ENCODE assay signal across 17 cellular contexts in genomic region chr1:186785503-186785902, GRCh38. TPM values are rescaled to one million over a fixed set of nuclear protein-coding genes. Genes with fewer than 3 reads are reported as not detected.
DNase-seq lines count a peak whose midpoint lies in the region; ATAC-seq and TF ChIP-seq lines count a peak whose summit lies in the region.
"Had no signal": no experiment of that assay in that cellular context is flagged by ENCODE, and none has a peak within 500 bp of the region (broad histone marks: within the 10 kb centered on the region; RNA-seq: fewer than 3 reads in every experiment).

No MANE protein-coding gene starts in this region.

- H3K27me3 ChIP-seq in Karpas-422 (ENCODE audit: low read length) (no peaks in the 10 kb centered on the region), adipocyte (replicated peaks; ENCODE audit: control insufficient read depth, insufficient read depth, low read length) (no peaks in the 10 kb centered on the region)
- H3K27me3 ChIP-seq: BLaER1 treated with 17β-estradiol and CSF1 and Interleukin-3, amounts not matched to agents 10 nM and 100 nM had no signal

- H3K9me3 Mint-ChIP-seq in activated naive CD8-positive, alpha-beta T cell treated with anti-CD3 and anti-CD28 coated beads, Interleukin-2, amount 50 U/mL, for 24 hours: peaks cover 3% of the 10 kb centered on the region

- H3K27me3 Mint-ChIP-seq in activated naive CD8-positive, alpha-beta T cell treated with anti-CD3 and anti-CD28 coated beads, Interleukin-2, amount 50 U/mL, for 24 hours: peaks cover 1% of the 10 kb centered on the region

- H3K27ac Mint-ChIP-seq in activated naive CD8-positive, alpha-beta T cell treated with anti-CD3 and anti-CD28 coated beads, Interleukin-2, amount 50 U/mL, for 24 hours: no peak overlapping the region

- no peaks in the 10 kb centered on the region for H3K9me2 ChIP-seq in Karpas-422 (replicated peaks; ENCODE audit: insufficient read depth, low read length)
- H3K9me2 ChIP-seq: SK-N-SH had no signal

- H3K4me2 ChIP-seq in Karpas-422 (ENCODE audit: low read depth, low read length, poor library complexity, severe bottlenecking): no peak overlapping the region
- H3K4me2 ChIP-seq: BLaER1 treated with 17β-estradiol and CSF1 and Interleukin-3, amounts not matched to agents 10 nM and 100 nM; PC-9; SK-N-SH had no signal

- no peak overlapping the region for H3K4me3 ChIP-seq in Karpas-422 (ENCODE audit: low read length)
- H3K4me3 ChIP-seq in NB4 (ENCODE audit: low read depth, low read length): no peak overlapping the region
- H3K4me3 ChIP-seq in adipocyte (ENCODE audit: low read length): no peak overlapping the region
- no peak overlapping the region for H3K4me3 ChIP-seq in fibroblast of villous mesenchyme (ENCODE audit: low read depth, low read length)
- H3K4me3 ChIP-seq: BLaER1 treated with 17β-estradiol and CSF1 and Interleukin-3, amounts not matched to agents 10 nM and 100 nM; PC-9 had no signal

- no peaks in the 10 kb centered on the region for H4K20me1 ChIP-seq in Karpas-422 (ENCODE audit: insufficient read depth, low read depth, low read length)
- H4K20me1 ChIP-seq: BLaER1 treated with 17β-estradiol and CSF1 and Interleukin-3, amounts not matched to agents 10 nM and 100 nM had no signal

- no peak for ATAC-seq in activated naive CD8-positive, alpha-beta T cell treated with anti-CD3 and anti-CD28 coated beads, Interleukin-2, amount 50 U/mL, for 24 hours
- no peak for ATAC-seq in GM18517 (IDR thresholded peaks at IDR 0.05; ENCODE audit: unreplicated experiment)

- no peak for TF ChIP-seq CTCF in NB4 (IDR thresholded peaks at IDR 0.05; ENCODE audit: low read depth, low read length)
- TF ChIP-seq CTCF in fibroblast of villous mesenchyme (IDR thresholded peaks at IDR 0.05; ENCODE audit: insufficient read depth, low read depth, low read length): no peak

- DNase-seq in Karpas-422 (peak; percentile 16), NB4 (ENCODE audit: low read depth) (peak; percentile 22), adipocyte (ENCODE audit: low read depth) (peak; percentile 49), fibroblast of villous mesenchyme (ENCODE audit: low read depth) (peak; percentile 43), T-helper 9 cell (no peak)
- DNase-seq in activated naive CD8-positive, alpha-beta T cell treated with anti-CD3 and anti-CD28 coated beads, Interleukin-2, amount 50 U/mL, for 24 hours: no peak
- DNase-seq: DMS 273 treated with DMSO at 0.1 percent for 48 hours, KG1, MM.1S, NCI-H1436 treated with DMSO at 0.1 percent for 48 hours, NCI-H2081, NCI-H510A treated with DMSO at 0.1 percent for 48 hours, PC-9, SK-N-SH had no signal

- H3K79me2 ChIP-seq in Karpas-422 (ENCODE audit: low read length): no peaks in the 10 kb centered on the region

- H3K4me1 ChIP-seq in Karpas-422 (ENCODE audit: low read length) (no peaks in the 10 kb centered on the region), adipocyte (ENCODE audit: control insufficient read depth, insufficient read depth, low read length) (peaks cover 8% of the 10 kb centered on the region)
- H3K4me1 ChIP-seq: BLaER1 treated with 17β-estradiol and CSF1 and Interleukin-3, amounts not matched to agents 10 nM and 100 nM had no signal

- TF ChIP-seq POLR2A in NB4 (IDR thresholded peaks at IDR 0.05; ENCODE audit: extremely low read depth, insufficient read length): no peak

- H3K9ac ChIP-seq in Karpas-422 (ENCODE audit: low read length) (no peak overlapping the region), adipocyte (ENCODE audit: low read length) (no peak overlapping the region)
- H3K9ac ChIP-seq: BLaER1 treated with 17β-estradiol and CSF1 and Interleukin-3, amounts not matched to agents 10 nM and 100 nM; SK-N-SH had no signal

- no peaks in the 10 kb centered on the region for H3K9me3 ChIP-seq in Karpas-422 (ENCODE audit: low read length)
- no peaks in the 10 kb centered on the region for H3K9me3 ChIP-seq in adipocyte (ENCODE audit: control insufficient read depth, low read length)
- H3K9me3 ChIP-seq: BLaER1 treated with 17β-estradiol and CSF1 and Interleukin-3, amounts not matched to agents 10 nM and 100 nM; SK-N-SH had no signal

- H3K36me3 ChIP-seq in Karpas-422 (ENCODE audit: insufficient read depth, low read length) (no peaks in the 10 kb centered on the region), adipocyte (ENCODE audit: control insufficient read depth, insufficient read depth, low read length, severe bottlenecking) (no peaks in the 10 kb centered on the region)
- H3K36me3 ChIP-seq: BLaER1 treated with 17β-estradiol and CSF1 and Interleukin-3, amounts not matched to agents 10 nM and 100 nM had no signal

- no peak overlapping the region for H3K4me3 Mint-ChIP-seq in activated naive CD8-positive, alpha-beta T cell treated with anti-CD3 and anti-CD28 coated beads, Interleukin-2, amount 50 U/mL, for 24 hours

- H3K4me1 Mint-ChIP-seq in activated naive CD8-positive, alpha-beta T cell treated with anti-CD3 and anti-CD28 coated beads, Interleukin-2, amount 50 U/mL, for 24 hours: no peaks in the 10 kb centered on the region

- no peak overlapping the region for H3K27ac ChIP-seq in Karpas-422 (ENCODE audit: low read length)
- H3K27ac ChIP-seq: BLaER1 treated with 17β-estradiol and CSF1 and Interleukin-3, amounts not matched to agents 10 nM and 100 nM; HL-60; PC-9 had no signal

- H3K36me3 Mint-ChIP-seq in activated naive CD8-positive, alpha-beta T cell treated with anti-CD3 and anti-CD28 coated beads, Interleukin-2, amount 50 U/mL, for 24 hours (ENCODE audit: low read depth): no peaks in the 10 kb centered on the region

- no peak overlapping the region for H2AFZ ChIP-seq in Karpas-422 (ENCODE audit: low read length)
- H2AFZ ChIP-seq: PC-9 had no signal

RNA-seq across cellular contexts. Expression of gene PLA2G4A, which starts 43.2 kb away (rescaled TPM):
- not detected in 2 replicates for total RNA-seq in Karpas-422 (2014; rRNA removed; shearing (Covaris generic); ENCODE audit: low replicate concordance)
- total RNA-seq in fibroblast of villous mesenchyme: 12.1 and 15.5 TPM in 2 replicates

Comparison
In these comparisons a context has a peak if more than half of its experiments do, and no peak if none do; other contexts are left out.
1. DNase-seq: peak in Karpas-422 (single experiment), NB4 (single experiment), adipocyte (single experiment) and fibroblast of villous mesenchyme (single experiment); none in activated naive CD8-positive, alpha-beta T cell treated with anti-CD3 and anti-CD28 coated beads, Interleukin-2, amount 50 U/mL, for 24 hours (single experiment) and T-helper 9 cell (single experiment).
2. RNA of gene PLA2G4A, which starts 43.2 kb away (total RNA-seq): 12.1 to 15.5 TPM in fibroblast of villous mesenchyme; not detected in Karpas-422; every median in the first group is over 10 times any median in the second.